In genomic region chr20:62062661-62063600, GRCh38 we compare ENCODE assay signal across 7 cellular contexts. TPM values are rescaled to one million over a fixed set of nuclear protein-coding genes. Genes with fewer than 3 reads are reported as not detected.
DNase-seq lines count a peak whose midpoint lies in the region; ATAC-seq and TF ChIP-seq lines count a peak whose summit lies in the region.

No MANE protein-coding gene starts in this region.

- H4K20me1 ChIP-seq in DOHH2 (ENCODE audit: control insufficient read depth, insufficient read depth, low read depth, low read length) (peaks cover 17% of the 10 kb centered on the region), PC-9 (ENCODE audit: insufficient read depth) (peaks cover 35% of the 10 kb centered on the region)

- H3K27me3 ChIP-seq in DOHH2 (ENCODE audit: control insufficient read depth, low read length) (no peaks in the 10 kb centered on the region), PC-9 (ENCODE audit: insufficient read depth, low read depth) (no peaks in the 10 kb centered on the region), rectal smooth muscle tissue (ENCODE audit: control insufficient read depth, insufficient read depth, low read length) (no peaks in the 10 kb centered on the region), WERI-Rb-1 (ENCODE audit: insufficient read depth, low read depth, severe bottlenecking) (no peaks in the 10 kb centered on the region)

- no peak overlapping the region for H3K27ac Mint-ChIP-seq in endothelial cell (ENCODE audit: unreplicated experiment)

- CTCF ChIA-PET in PC-9 (lab: Charles Lee), result no interaction called here

- H3K4me3 Mint-ChIP-seq in endothelial cell (ENCODE audit: unreplicated experiment), result peak overlapping the region; percentile 86

- H3K79me2 ChIP-seq in DOHH2 (ENCODE audit: control insufficient read depth, low read length), result peaks cover 66% of the 10 kb centered on the region
- H3K79me2 ChIP-seq in PC-9 (ENCODE audit: low read depth), result peaks cover 57% of the 10 kb centered on the region

- H3K27me3 Mint-ChIP-seq in endothelial cell (ENCODE audit: unreplicated experiment), result peaks cover 18% of the 10 kb centered on the region

- H3K4me1 ChIP-seq in DOHH2 (ENCODE audit: control insufficient read depth, low read length), result peaks cover 36% of the 10 kb centered on the region
- peaks cover 16% of the 10 kb centered on the region for H3K4me1 ChIP-seq in PC-9 (replicated peaks; ENCODE audit: insufficient read depth)
- peaks cover 12% of the 10 kb centered on the region for H3K4me1 ChIP-seq in rectal smooth muscle tissue (ENCODE audit: control insufficient read depth, insufficient read depth, low read length)

- DNase-seq in PC-9, result no peak
- DNase-seq in endothelial cell (ENCODE audit: low spot score), result no peak
- no peak for DNase-seq in WERI-Rb-1

- BruUV-seq in PC-9 (replicated peaks; lab: Mats Ljungman, UMichigan), result TSS peak; percentile 55

- TF ChIP-seq CTCF in DOHH2 (IDR thresholded peaks at IDR 0.05; ENCODE audit: low read depth, low read length, poor library complexity, severe bottlenecking) (no peak), PC-9 (conservative IDR thresholded peaks at IDR 0.05) (no peak), endothelial cell (IDR thresholded peaks at IDR 0.05; ENCODE audit: unreplicated experiment) (no peak), WERI-Rb-1 (IDR thresholded peaks at IDR 0.05; ENCODE audit: low read depth, low read length) (no peak)

- peak overlapping the region; percentile 33; the same call in 1 of the 2 replicates for H3K4me3 ChIP-seq in DOHH2 (ENCODE audit: low read length)
- H3K4me3 ChIP-seq in PC-9, result no peak overlapping the region
- H3K4me3 ChIP-seq in rectal smooth muscle tissue (ENCODE audit: low read length), result peak overlapping the region; percentile 64
- no peak overlapping the region for H3K4me3 ChIP-seq in WERI-Rb-1 (ENCODE audit: low read depth, low read length)

- H3K27ac ChIP-seq in DOHH2 (ENCODE audit: low read depth, low read length) (no peak overlapping the region), PC-9 (no peak overlapping the region), rectal smooth muscle tissue (ENCODE audit: low read depth, low read length) (peak overlapping the region; percentile 4), WERI-Rb-1 (no peak overlapping the region)

- peaks cover 13% of the 10 kb centered on the region for H3K36me3 Mint-ChIP-seq in endothelial cell (ENCODE audit: low read depth, unreplicated experiment)

- peaks cover 18% of the 10 kb centered on the region for H3K4me1 Mint-ChIP-seq in endothelial cell (ENCODE audit: unreplicated experiment)

- H3K9ac ChIP-seq in rectal smooth muscle tissue (ENCODE audit: low read length), result no peak overlapping the region

- POLR2A ChIA-PET in PC-9 (lab: Charles Lee; ENCODE audit: unreplicated experiment), result interaction anchor here (0.6 to 0.7 kb wide), 2 partner anchors 73 to 177 kb away, joined by 10 to 18 read pairs; no protein-coding TSS in a partner anchor

- H3K9me3 ChIP-seq in DOHH2 (ENCODE audit: control insufficient read depth, insufficient read depth, low read length) (no peaks in the 10 kb centered on the region), PC-9 (ENCODE audit: insufficient read depth, low read depth) (no peaks in the 10 kb centered on the region), WERI-Rb-1 (ENCODE audit: severe bottlenecking) (no peaks in the 10 kb centered on the region)

- H2AFZ ChIP-seq in PC-9, result no peak overlapping the region

- H3K4me2 ChIP-seq in DOHH2 (ENCODE audit: low read length), result peak overlapping the region; percentile 39; the same call in 1 of the 2 replicates
- no peak overlapping the region for H3K4me2 ChIP-seq in PC-9

- 0 out of 2 replicates have a peak, but pooled peaks cover 3% of the 10 kb centered on the region for H3F3A ChIP-seq in DOHH2 (ENCODE audit: control insufficient read depth, insufficient read depth)
- no peaks in the 10 kb centered on the region; the same call in 1 of the 2 replicates for H3F3A ChIP-seq in PC-9 (ENCODE audit: insufficient read depth, low read depth)

- peaks cover 31% of the 10 kb centered on the region for H3K36me3 ChIP-seq in DOHH2 (ENCODE audit: control insufficient read depth, low read length)
- H3K36me3 ChIP-seq in PC-9 (ENCODE audit: low read depth), result no peaks in the 10 kb centered on the region
- H3K36me3 ChIP-seq in rectal smooth muscle tissue (ENCODE audit: control insufficient read depth, insufficient read depth, low read length), result peaks cover 5% of the 10 kb centered on the region
- peaks cover 36% of the 10 kb centered on the region for H3K36me3 ChIP-seq in WERI-Rb-1

- intact Hi-C loops in PC-9 (cut with micrococcal nuclease; ENCODE audit: unreplicated experiment), result loop anchor here (5.0 kb wide), 1 partner anchor 74 kb away; no protein-coding TSS in a partner anchor

- H3K9me2 ChIP-seq in DOHH2 (replicated peaks; ENCODE audit: control insufficient read depth, low read length) (no peaks in the 10 kb centered on the region), PC-9 (ENCODE audit: insufficient read depth) (no peaks in the 10 kb centered on the region)

- no peaks in the 10 kb centered on the region for H3K9me3 Mint-ChIP-seq in endothelial cell (ENCODE audit: unreplicated experiment)

- ATAC-seq in GM19351 (IDR thresholded peaks at IDR 0.05; ENCODE audit: unreplicated experiment), result no peak
- no peak for ATAC-seq in HG03045 (IDR thresholded peaks at IDR 0.05; ENCODE audit: unreplicated experiment)

RNA-seq across cellular contexts. Expression of gene TAF4, which starts 2.8 kb away (rescaled TPM):
- total RNA-seq in PC-9 (2021) (25.8 and 32.5 TPM in 2 replicates), endothelial cell (ENCODE audit: unreplicated experiment) (14.2 TPM)

RNA-seq across cellular contexts. Expression of gene LSM14B, which starts 59.3 kb away (rescaled TPM):
- total RNA-seq in PC-9 (2021) (61.5 and 67.2 TPM in 2 replicates), endothelial cell (ENCODE audit: unreplicated experiment) (35.3 TPM)

Comparison
In these comparisons a context has a peak if more than half of its experiments do, and no peak if none do; other contexts are left out.
1. H3K4me3 ChIP-seq: peak in DOHH2 (single experiment) and rectal smooth muscle tissue (single experiment); none in PC-9 (single experiment) and WERI-Rb-1 (single experiment).